Comparison of ENCODE assay signal across 8 cellular contexts in genomic region chr11:19712281-19713220, GRCh38. TPM values are rescaled to one million over a fixed set of nuclear protein-coding genes. Genes with fewer than 3 reads are reported as not detected.
DNase-seq lines count a peak whose midpoint lies in the region; ATAC-seq lines count a peak whose summit lies in the region.

Gene NAV2 (plus strand): TSS chr11:19712837. CDS start chr11:19713696, 859 bp downstream.

- peak within 1 kb of the TSS; percentile 58 to 75 (median 66) for H3K4me3 ChIP-seq in BLaER1 treated with 17β-estradiol and CSF1 and Interleukin-3, amounts not matched to agents 10 nM and 100 nM
- H3K4me3 ChIP-seq in effector memory CD4-positive, alpha-beta T cell (ENCODE audit: insufficient read depth, low read depth, low read length, poor library complexity, severe bottlenecking), result peak within 1 kb of the TSS; percentile 81

- peaks cover 0 to 23% (median 11%) of the 10 kb centered on the region in 11 experiments; a peak in 10 of 22 replicates for H4K20me1 ChIP-seq in BLaER1 treated with 17β-estradiol and CSF1 and Interleukin-3, amounts not matched to agents 10 nM and 100 nM

- no peaks in the 10 kb centered on the region for H3K36me3 ChIP-seq in BLaER1 treated with 17β-estradiol and CSF1 and Interleukin-3, amounts not matched to agents 10 nM and 100 nM
- no peaks in the 10 kb centered on the region for H3K36me3 ChIP-seq in effector memory CD4-positive, alpha-beta T cell (ENCODE audit: control insufficient read depth, insufficient read depth, low read length)

- H3K27ac ChIP-seq in BLaER1 treated with 17β-estradiol and CSF1 and Interleukin-3, amounts not matched to agents 10 nM and 100 nM, result peak within 1 kb of the TSS; percentile 44 to 92 (median 77); a peak in 21 of 22 replicates
- H3K27ac ChIP-seq in effector memory CD4-positive, alpha-beta T cell (ENCODE audit: insufficient read depth, low read length, poor library complexity, severe bottlenecking), result peak within 1 kb of the TSS; percentile 56

- H3K4me1 ChIP-seq in BLaER1 treated with 17β-estradiol and CSF1 and Interleukin-3, amounts not matched to agents 10 nM and 100 nM, result peaks cover 13 to 32% (median 24%) of the 10 kb centered on the region in 10 experiments
- H3K4me1 ChIP-seq in effector memory CD4-positive, alpha-beta T cell (ENCODE audit: control insufficient read depth, insufficient read depth, low read length, poor library complexity, severe bottlenecking), result peaks cover 22% of the 10 kb centered on the region

- H3K27me3 ChIP-seq in BLaER1 treated with 17β-estradiol and CSF1 and Interleukin-3, amounts not matched to agents 10 nM and 100 nM, result peaks cover 35 to 50% (median 42%) of the 10 kb centered on the region in 11 experiments
- peaks cover 12% of the 10 kb centered on the region for H3K27me3 ChIP-seq in effector memory CD4-positive, alpha-beta T cell (replicated peaks; ENCODE audit: control insufficient read depth, insufficient read depth, low read length, poor library complexity, severe bottlenecking)

- peak within 1 kb of the TSS; percentile 77 to 89 (median 81) for H3K9ac ChIP-seq in BLaER1 treated with 17β-estradiol and CSF1 and Interleukin-3, amounts not matched to agents 10 nM and 100 nM

- DNase-seq in NCI-H69 (lab: John Stamatoyannopoulos, UW), result peak; percentile 95
- DNase-seq in activated CD8-positive, alpha-beta memory T cell treated with anti-CD3 and anti-CD28 coated beads for 24 hours, result peak; percentile 86
- DNase-seq in effector memory CD4-positive, alpha-beta T cell, result peak; percentile 64 to 75 (median 66)
- peak; percentile 95 to 96 for DNase-seq in lung microvascular endothelial cell (ENCODE audit: low read depth in 2 of 2)
- peak; percentile 37 to 73 (median 50) for DNase-seq in stimulated activated CD4-positive, alpha-beta T cell treated with anti-CD3 and anti-CD28 coated beads, TNF-alpha, amount 100 ng/mL, for 24 hours (ENCODE audit: low read depth in 3 of 3)

- peak; percentile 99 for ATAC-seq in GM19372 (IDR thresholded peaks at IDR 0.05; ENCODE audit: low read depth, unreplicated experiment)
- ATAC-seq in HG03520 (IDR thresholded peaks at IDR 0.05; ENCODE audit: unreplicated experiment), result peak; percentile 99

- H3K9me3 ChIP-seq in BLaER1 treated with 17β-estradiol and CSF1 and Interleukin-3, amounts not matched to agents 10 nM and 100 nM (replicated peaks in 1 of 11), result no peaks in the 10 kb centered on the region; a peak in 1 of 22 replicates
- H3K9me3 ChIP-seq in effector memory CD4-positive, alpha-beta T cell (ENCODE audit: control insufficient read depth, low read length), result no peaks in the 10 kb centered on the region

- H3K4me2 ChIP-seq in BLaER1 treated with 17β-estradiol and CSF1 and Interleukin-3, amounts not matched to agents 10 nM and 100 nM, result peak within 1 kb of the TSS; percentile 96 to 100 (median 99)

RNA-seq across cellular contexts. Expression of gene NAV2, which starts in this region (rescaled TPM):
- 1.8 and 4.4 TPM in 2 replicates for total RNA-seq in lung microvascular endothelial cell

Comparison
In these comparisons a context has a peak if more than half of its experiments do, and no peak if none do; other contexts are left out.
1. Peak in every context shown above with its lines: DNase-seq, ATAC-seq, H3K4me3 ChIP-seq and H3K27ac ChIP-seq.